Comparison of ENCODE assay signal across 19 cellular contexts in the genomic region with DNA sequence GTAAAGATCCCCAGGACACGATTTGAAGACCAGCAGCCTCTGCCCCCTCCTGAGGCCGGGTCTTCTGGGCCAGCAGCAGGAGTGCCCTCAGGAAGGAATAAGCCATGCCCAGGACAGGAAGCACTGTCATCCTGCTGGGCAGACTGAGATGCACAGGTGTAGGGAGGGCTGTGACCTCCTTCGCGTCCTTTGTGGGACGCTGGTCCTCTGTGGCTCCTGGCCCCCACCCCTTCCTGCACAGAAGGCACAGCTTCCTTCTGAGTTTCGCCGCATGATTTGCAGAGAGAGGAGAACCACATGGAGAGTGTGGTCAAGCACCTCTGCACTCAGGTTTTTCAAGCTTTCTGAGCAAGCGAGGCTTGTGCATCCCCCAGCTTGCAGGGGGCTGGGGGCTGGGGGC.
DNase-seq lines count a peak whose midpoint lies in the region; ATAC-seq and TF ChIP-seq lines count a peak whose summit lies in the region.
"Had no signal": no experiment of that assay in that cellular context is flagged by ENCODE, and none has a peak within 500 bp of the region (broad histone marks: within the 10 kb centered on the region; RNA-seq: fewer than 3 reads in every experiment).

No MANE protein-coding gene starts in this region.

- no peaks in the 10 kb centered on the region for H3K79me2 ChIP-seq in osteoblast (ENCODE audit: insufficient read depth, low read length)

- H3K9me3 ChIP-seq in BLaER1 treated with 17β-estradiol and CSF1 and Interleukin-3, amounts not matched to agents 10 nM and 100 nM (replicated peaks in 1 of 11): peaks cover 18 to 34% (median 19%) of the 10 kb centered on the region in 11 experiments
- H3K9me3 ChIP-seq in KOPT-K1 (ENCODE audit: insufficient read depth, low read length, poor library complexity, severe bottlenecking) (peaks cover 20% of the 10 kb centered on the region), osteoblast (ENCODE audit: low read depth, low read length) (no peaks in the 10 kb centered on the region), upper lobe of right lung (no peaks in the 10 kb centered on the region)

- intact Hi-C loops in Right ventricle myocardium superior (cut with DNase I) (no loop called here), left cardiac atrium (cut with DNase I) (no loop called here), upper lobe of right lung (cut with DNase I) (no loop called here)

- no peak overlapping the region for H3K4me3 ChIP-seq in BLaER1 treated with 17β-estradiol and CSF1 and Interleukin-3, amounts not matched to agents 10 nM and 100 nM
- H3K4me3 ChIP-seq in osteoblast (ENCODE audit: insufficient read depth, low read length) (no peak overlapping the region), upper lobe of right lung (no peak overlapping the region)
- H3K4me3 ChIP-seq: GM12878, K562 had no signal

- no peak overlapping the region for H3K9ac ChIP-seq in BLaER1 treated with 17β-estradiol and CSF1 and Interleukin-3, amounts not matched to agents 10 nM and 100 nM

- ATAC-seq in Right ventricle myocardium superior (ENCODE audit: poor library complexity) (no peak), left cardiac atrium (no peak), GM21576 (IDR thresholded peaks at IDR 0.05; ENCODE audit: unreplicated experiment) (no peak), upper lobe of right lung (no peak)
- ATAC-seq: GM12878, K562 had no signal

- no peak overlapping the region for H3K27ac ChIP-seq in BLaER1 treated with 17β-estradiol and CSF1 and Interleukin-3, amounts not matched to agents 10 nM and 100 nM
- peak overlapping the region; percentile 99 for H3K27ac ChIP-seq in KOPT-K1 (ENCODE audit: low read depth, low read length, poor library complexity, severe bottlenecking)
- H3K27ac ChIP-seq in osteoblast (ENCODE audit: low read depth, low read length): no peak overlapping the region
- no peak overlapping the region for H3K27ac ChIP-seq in upper lobe of right lung
- H3K27ac ChIP-seq: C4-2B had no signal

- H3K4me1 ChIP-seq in BLaER1 treated with 17β-estradiol and CSF1 and Interleukin-3, amounts not matched to agents 10 nM and 100 nM: peaks cover 26 to 54% (median 47%) of the 10 kb centered on the region in 10 experiments
- H3K4me1 ChIP-seq in osteoblast (ENCODE audit: insufficient read depth, low read length) (peaks cover 7% of the 10 kb centered on the region), upper lobe of right lung (no peaks in the 10 kb centered on the region)

- H2AFZ ChIP-seq in osteoblast (ENCODE audit: low read length): no peak overlapping the region

- TF ChIP-seq CTCF in osteoblast (IDR thresholded peaks at IDR 0.05; ENCODE audit: extremely low read depth, low read depth, low read length) (no peak), upper lobe of right lung (IDR thresholded peaks at IDR 0.05) (no peak)

- DNase-seq in Right ventricle myocardium superior: peak; percentile 10
- no peak for DNase-seq in left cardiac atrium
- peak; percentile 61 for DNase-seq in osteoblast (ENCODE audit: insufficient read length, low spot score, missing footprints)
- DNase-seq in AG08395 (ENCODE audit: low spot score): no peak
- DNase-seq in upper lobe of right lung: no peak
- DNase-seq: 8988T; Calu3; CD4-positive, alpha-beta T cell; DMS79 treated with DMSO at 0.1 percent for 48 hours; EL; GOT3; H9; IMR-90 had no signal

- H3K36me3 ChIP-seq in BLaER1 treated with 17β-estradiol and CSF1 and Interleukin-3, amounts not matched to agents 10 nM and 100 nM: peaks cover 0 to 6% (median 0%) of the 10 kb centered on the region in 11 experiments; a peak in 3 of 22 replicates
- H3K36me3 ChIP-seq in KOPT-K1 (ENCODE audit: insufficient read depth, low read length) (peaks cover 82% of the 10 kb centered on the region), osteoblast (ENCODE audit: insufficient read depth, low read length) (peaks cover 9% of the 10 kb centered on the region), upper lobe of right lung (peaks cover 45% of the 10 kb centered on the region)

- H4K20me1 ChIP-seq in BLaER1 treated with 17β-estradiol and CSF1 and Interleukin-3, amounts not matched to agents 10 nM and 100 nM: peaks cover 0 to 27% (median 0%) of the 10 kb centered on the region in 11 experiments; a peak in 6 of 22 replicates
- no peaks in the 10 kb centered on the region for H4K20me1 ChIP-seq in osteoblast (ENCODE audit: insufficient read depth, low read length)

- peaks cover 0 to 23% (median 0%) of the 10 kb centered on the region in 11 experiments; a peak in 5 of 22 replicates for H3K27me3 ChIP-seq in BLaER1 treated with 17β-estradiol and CSF1 and Interleukin-3, amounts not matched to agents 10 nM and 100 nM
- H3K27me3 ChIP-seq in osteoblast (ENCODE audit: insufficient read depth, low read length) (no peaks in the 10 kb centered on the region), upper lobe of right lung (no peaks in the 10 kb centered on the region)

- peak overlapping the region in 10 of 11 experiments; percentile 58 to 88 (median 80); a peak in 19 of 22 replicates for H3K4me2 ChIP-seq in BLaER1 treated with 17β-estradiol and CSF1 and Interleukin-3, amounts not matched to agents 10 nM and 100 nM
- H3K4me2 ChIP-seq in osteoblast (ENCODE audit: insufficient read depth, low read length): no peak overlapping the region

Comparison
In these comparisons a context has a peak if more than half of its experiments do, and no peak if none do; other contexts are left out.
1. DNase-seq: peak in Right ventricle myocardium superior (single experiment) and osteoblast (single experiment); none in left cardiac atrium (single experiment), AG08395 (single experiment) and upper lobe of right lung (single experiment).